In the genomic region with DNA sequence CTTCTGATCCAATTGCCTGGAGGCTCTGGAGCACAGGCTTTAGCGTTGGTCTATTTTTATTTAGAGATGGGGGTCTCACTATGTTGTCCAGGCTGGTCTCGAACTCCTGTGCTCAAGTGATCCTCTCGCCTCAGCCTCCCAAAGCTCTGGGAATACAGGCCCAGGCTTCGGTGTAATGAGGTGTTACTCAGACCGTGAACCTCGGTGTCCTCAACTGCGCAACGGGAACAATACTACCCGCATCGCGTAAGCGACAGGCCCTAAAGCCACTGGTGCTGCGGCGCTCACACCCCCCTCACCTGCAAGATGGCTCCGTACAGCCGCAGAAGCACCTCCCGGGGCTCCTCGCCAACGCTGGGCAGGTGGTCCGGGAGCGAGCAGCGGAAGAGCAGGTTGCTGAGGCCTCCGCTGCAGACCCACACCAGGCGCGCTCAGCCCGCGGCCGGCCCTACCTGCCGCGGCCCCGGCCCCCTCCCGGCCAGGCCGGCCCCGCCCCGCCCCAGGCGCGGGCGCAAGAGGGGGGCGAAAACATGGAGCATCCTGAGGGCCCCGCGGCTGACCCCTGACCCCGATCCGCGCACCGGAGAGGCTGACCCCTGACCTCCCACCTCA, we compare ENCODE assay signal across 6 cellular contexts. TPM values are rescaled to one million over a fixed set of nuclear protein-coding genes. Genes with fewer than 3 reads are reported as not detected.
DNase-seq lines count a peak whose midpoint lies in the region; ATAC-seq and TF ChIP-seq lines count a peak whose summit lies in the region.

No MANE protein-coding gene starts in this region.

- peak overlapping the region; percentile 90 for H3K4me3 Mint-ChIP-seq in central memory CD8-positive, alpha-beta T cell
- H3K4me3 Mint-ChIP-seq in osteocyte (ENCODE audit: unreplicated experiment) = peak overlapping the region; percentile 79

- no peaks in the 10 kb centered on the region for H3K27me3 Mint-ChIP-seq in central memory CD8-positive, alpha-beta T cell
- H3K27me3 Mint-ChIP-seq in osteocyte (ENCODE audit: unreplicated experiment) = no peaks in the 10 kb centered on the region

- no peaks in the 10 kb centered on the region for H3K9me3 Mint-ChIP-seq in central memory CD8-positive, alpha-beta T cell
- H3K9me3 Mint-ChIP-seq in osteocyte (ENCODE audit: unreplicated experiment) = no peaks in the 10 kb centered on the region

- TF ChIP-seq CTCF in GM13976 (IDR thresholded peaks at IDR 0.05; ENCODE audit: borderline replicate concordance, control extremely low read depth, extremely low read depth, insufficient read depth, missing control alignments) = no peak
- no peak for TF ChIP-seq CTCF in osteocyte (IDR thresholded peaks at IDR 0.05)

- H3K27ac Mint-ChIP-seq in central memory CD8-positive, alpha-beta T cell (ENCODE audit: low read depth) = peak overlapping the region; percentile 99
- peak overlapping the region; percentile 80 for H3K27ac Mint-ChIP-seq in osteocyte (ENCODE audit: unreplicated experiment)

- peak; percentile 10 for ATAC-seq in central memory CD8-positive, alpha-beta T cell (replicated peaks; ENCODE audit: extremely low read depth, poor library complexity, severe bottlenecking)
- ATAC-seq in GM21619 (IDR thresholded peaks at IDR 0.05; ENCODE audit: unreplicated experiment) = no peak

- peak; percentile 58 for DNase-seq in GM13976 (ENCODE audit: low spot score)
- DNase-seq in NAMALWA (ENCODE audit: low spot score) = peak; percentile 31
- DNase-seq in central memory CD8-positive, alpha-beta T cell (ENCODE audit: low spot score in 2 of 2) = no peak
- no peak for DNase-seq in osteocyte (ENCODE audit: extremely low spot score, unreplicated experiment)
- DNase-seq in UCSD-AML1 (lab: John Stamatoyannopoulos, UW; ENCODE audit: unreplicated experiment) = no peak

- H3K36me3 Mint-ChIP-seq in central memory CD8-positive, alpha-beta T cell (ENCODE audit: insufficient read depth) = peaks cover 12% of the 10 kb centered on the region
- H3K36me3 Mint-ChIP-seq in osteocyte (ENCODE audit: unreplicated experiment) = no peaks in the 10 kb centered on the region

- peaks cover 14% of the 10 kb centered on the region for H3K4me1 Mint-ChIP-seq in central memory CD8-positive, alpha-beta T cell
- peaks cover 16% of the 10 kb centered on the region for H3K4me1 Mint-ChIP-seq in osteocyte (ENCODE audit: unreplicated experiment)

- in situ Hi-C loops in GM13976 (cut with MboI; ENCODE audit: low sequenced_read_pairs, unreplicated experiment) = no loop called here

RNA-seq across cellular contexts. Expression of a gene that starts 0.6 kb away (rescaled TPM):
- 75.4 and 79.9 TPM in 2 replicates for total RNA-seq in osteocyte

RNA-seq across cellular contexts. Expression of a gene that starts 3.8 kb away (rescaled TPM):
- 49.8 and 60.7 TPM in 2 replicates for total RNA-seq in osteocyte

RNA-seq across cellular contexts. Expression of a gene that starts 18.5 kb away (rescaled TPM):
- total RNA-seq in osteocyte = 2.8 and 3.6 TPM in 2 replicates

RNA-seq across cellular contexts. Expression of a gene that starts 19.3 kb away (rescaled TPM):
- total RNA-seq in osteocyte = not detected in 2 replicates

RNA-seq across cellular contexts. Expression of a gene that starts 36.4 kb away (rescaled TPM):
- 0.21 TPM in 1 of 2 replicates, not detected in the other for total RNA-seq in osteocyte

Comparison
In these comparisons a context has a peak if more than half of its experiments do, and no peak if none do; other contexts are left out.
1. DNase-seq: peak in GM13976 (single experiment) and NAMALWA (single experiment); none in central memory CD8-positive, alpha-beta T cell (0 of 2), osteocyte (single experiment) and UCSD-AML1 (single experiment).